In genomic region chr11:36411202-36411640, GRCh38 we compare ENCODE assay signal across 9 cellular contexts.
A peak's percentile ranks its signal among the peaks of the same experiment; 100 is the strongest.
DNase-seq lines count a peak whose midpoint lies in the region; ATAC-seq and TF ChIP-seq lines count a peak whose summit lies in the region.
"Had no signal": no experiment of that assay in that cellular context is flagged by ENCODE, and none has a peak within 500 bp of the region (broad histone marks: within the 10 kb centered on the region; RNA-seq: fewer than 3 reads in every experiment).

No MANE protein-coding gene starts in this region.

- H3K36me3 Mint-ChIP-seq in activated naive CD4-positive, alpha-beta T cell treated with anti-CD3 and anti-CD28 coated beads, Interleukin-2, amount 10 ng/mL, durations not matched to agents 7 days and 5 days = peaks cover 3% of the 10 kb centered on the region
- peaks cover 34% of the 10 kb centered on the region for H3K36me3 Mint-ChIP-seq in central memory CD8-positive, alpha-beta T cell (ENCODE audit: insufficient read depth)
- H3K36me3 Mint-ChIP-seq in endodermal cell (ENCODE audit: low read depth) = no peaks in the 10 kb centered on the region

- H3K4me1 ChIP-seq in gastrocnemius medialis = no peaks in the 10 kb centered on the region
- no peaks in the 10 kb centered on the region for H3K4me1 ChIP-seq in endodermal cell (ENCODE audit: control insufficient read depth, insufficient read depth, low read length)

- H3K27ac ChIP-seq in gastrocnemius medialis (no peak overlapping the region), endodermal cell (ENCODE audit: low read depth, low read length) (no peak overlapping the region)
- H3K27ac ChIP-seq: C4-2B had no signal

- 93 to 96% methylated on average over 5 to 7 of the region's 9 CpGs for WGBS in endodermal cell (ENCODE audit: insufficient coverage in 1 of 2, insufficient read length in 1 of 2), 2 experiments

- CTCF ChIA-PET in activated naive CD4-positive, alpha-beta T cell treated with anti-CD3 and anti-CD28 coated beads, Interleukin-2, amount 10 ng/mL, durations not matched to agents 7 days and 5 days (lab: Charles Lee) = interaction anchor here (0.7 to 2.1 kb wide), 6 partner anchors 10 to 58 kb away, joined by 3 to 7 read pairs (median 4); no protein-coding TSS in a partner anchor

- TF ChIP-seq POLR2A in gastrocnemius medialis (IDR thresholded peaks at IDR 0.05) = no peak

- no peak overlapping the region for H3K4me3 Mint-ChIP-seq in activated naive CD4-positive, alpha-beta T cell treated with anti-CD3 and anti-CD28 coated beads, Interleukin-2, amount 10 ng/mL, durations not matched to agents 7 days and 5 days
- H3K4me3 Mint-ChIP-seq in central memory CD8-positive, alpha-beta T cell = peak overlapping the region; percentile 81
- no peak overlapping the region for H3K4me3 Mint-ChIP-seq in endodermal cell

- no peaks in the 10 kb centered on the region for H3K27me3 Mint-ChIP-seq in activated naive CD4-positive, alpha-beta T cell treated with anti-CD3 and anti-CD28 coated beads, Interleukin-2, amount 10 ng/mL, durations not matched to agents 7 days and 5 days
- no peaks in the 10 kb centered on the region for H3K27me3 Mint-ChIP-seq in central memory CD8-positive, alpha-beta T cell
- H3K27me3 Mint-ChIP-seq in endodermal cell (ENCODE audit: insufficient read depth) = peaks cover 33% of the 10 kb centered on the region

- H3K27ac Mint-ChIP-seq in activated naive CD4-positive, alpha-beta T cell treated with anti-CD3 and anti-CD28 coated beads, Interleukin-2, amount 10 ng/mL, durations not matched to agents 7 days and 5 days = peak overlapping the region; percentile 38
- H3K27ac Mint-ChIP-seq in central memory CD8-positive, alpha-beta T cell (ENCODE audit: low read depth) = peak overlapping the region; percentile 97
- H3K27ac Mint-ChIP-seq in endodermal cell = no peak overlapping the region

- peak; percentile 80 for ATAC-seq in HG03442 (IDR thresholded peaks at IDR 0.05; ENCODE audit: unreplicated experiment)
- ATAC-seq in central memory CD8-positive, alpha-beta T cell (replicated peaks; ENCODE audit: extremely low read depth, poor library complexity, severe bottlenecking) = peak; percentile 52
- peak in 1 of 2 donors; percentile 39 for ATAC-seq in gastrocnemius medialis

- intact Hi-C loops in gastrocnemius medialis (cut with DNase I; ENCODE audit: low total_unique reads) = no loop called here

- H3K27me3 ChIP-seq in gastrocnemius medialis (no peaks in the 10 kb centered on the region), endodermal cell (ENCODE audit: control insufficient read depth, insufficient read depth, low read length, poor library complexity, severe bottlenecking) (no peaks in the 10 kb centered on the region)

- in situ Hi-C loops in gastrocnemius medialis (cut with MboI; ENCODE audit: low sequenced_read_pairs in 4 of 4) = no loop called here

- DNase-seq in activated naive CD4-positive, alpha-beta T cell treated with anti-CD3 and anti-CD28 coated beads, Interleukin-2, amount 10 ng/mL, durations not matched to agents 7 days and 5 days = no peak
- DNase-seq in activated naive CD4-positive, alpha-beta T cell (lab: John Stamatoyannopoulos, UW) = no peak
- DNase-seq in central memory CD8-positive, alpha-beta T cell (ENCODE audit: low spot score in 2 of 2) = no peak
- DNase-seq in gastrocnemius medialis (peak; percentile 12 to 34), endodermal cell (no peak), HCEC 1CT (no peak), NCI-H2029 treated with DMSO at 0.1 percent for 48 hours (lab: John Stamatoyannopoulos, UW) (no peak)

- H3K4me3 ChIP-seq in gastrocnemius medialis (no peak overlapping the region), endodermal cell (ENCODE audit: low read length) (no peak overlapping the region)

- no peak overlapping the region for H3K9ac ChIP-seq in endodermal cell (ENCODE audit: extremely low read depth, low read length, poor library complexity, severe bottlenecking)

- peaks cover 55% of the 10 kb centered on the region for H3K4me1 Mint-ChIP-seq in activated naive CD4-positive, alpha-beta T cell treated with anti-CD3 and anti-CD28 coated beads, Interleukin-2, amount 10 ng/mL, durations not matched to agents 7 days and 5 days
- peaks cover 78% of the 10 kb centered on the region for H3K4me1 Mint-ChIP-seq in central memory CD8-positive, alpha-beta T cell
- peaks cover 7% of the 10 kb centered on the region for H3K4me1 Mint-ChIP-seq in endodermal cell

- H3K36me3 ChIP-seq in gastrocnemius medialis = no peaks in the 10 kb centered on the region
- H3K36me3 ChIP-seq in endodermal cell (ENCODE audit: control insufficient read depth, insufficient read depth, low read length) = peaks cover 4% of the 10 kb centered on the region

- H3K9me3 Mint-ChIP-seq in activated naive CD4-positive, alpha-beta T cell treated with anti-CD3 and anti-CD28 coated beads, Interleukin-2, amount 10 ng/mL, durations not matched to agents 7 days and 5 days = no peaks in the 10 kb centered on the region
- no peaks in the 10 kb centered on the region for H3K9me3 Mint-ChIP-seq in central memory CD8-positive, alpha-beta T cell
- H3K9me3 Mint-ChIP-seq in endodermal cell = peaks cover 4% of the 10 kb centered on the region

- H3K9me3 ChIP-seq in gastrocnemius medialis (no peaks in the 10 kb centered on the region), endodermal cell (ENCODE audit: control insufficient read depth, low read length) (no peaks in the 10 kb centered on the region)

- TF ChIP-seq CTCF in gastrocnemius medialis (IDR thresholded peaks at IDR 0.05 in 4 of 5, conservative IDR thresholded peaks at IDR 0.05 in 1 of 5) (no peak), endodermal cell (conservative IDR thresholded peaks at IDR 0.05) (no peak)

Comparison
In these comparisons a context has a peak if more than half of its experiments do, and no peak if none do; other contexts are left out.
1. DNase-seq: peak in gastrocnemius medialis (2 of 2); none in activated naive CD4-positive, alpha-beta T cell treated with anti-CD3 and anti-CD28 coated beads, Interleukin-2, amount 10 ng/mL, durations not matched to agents 7 days and 5 days (single experiment), activated naive CD4-positive, alpha-beta T cell (0 of 4), central memory CD8-positive, alpha-beta T cell (0 of 2), endodermal cell (single experiment), HCEC 1CT (single experiment) and NCI-H2029 treated with DMSO at 0.1 percent for 48 hours (single experiment).